Comparison of ENCODE assay signal across 16 cellular contexts in the genomic region with DNA sequence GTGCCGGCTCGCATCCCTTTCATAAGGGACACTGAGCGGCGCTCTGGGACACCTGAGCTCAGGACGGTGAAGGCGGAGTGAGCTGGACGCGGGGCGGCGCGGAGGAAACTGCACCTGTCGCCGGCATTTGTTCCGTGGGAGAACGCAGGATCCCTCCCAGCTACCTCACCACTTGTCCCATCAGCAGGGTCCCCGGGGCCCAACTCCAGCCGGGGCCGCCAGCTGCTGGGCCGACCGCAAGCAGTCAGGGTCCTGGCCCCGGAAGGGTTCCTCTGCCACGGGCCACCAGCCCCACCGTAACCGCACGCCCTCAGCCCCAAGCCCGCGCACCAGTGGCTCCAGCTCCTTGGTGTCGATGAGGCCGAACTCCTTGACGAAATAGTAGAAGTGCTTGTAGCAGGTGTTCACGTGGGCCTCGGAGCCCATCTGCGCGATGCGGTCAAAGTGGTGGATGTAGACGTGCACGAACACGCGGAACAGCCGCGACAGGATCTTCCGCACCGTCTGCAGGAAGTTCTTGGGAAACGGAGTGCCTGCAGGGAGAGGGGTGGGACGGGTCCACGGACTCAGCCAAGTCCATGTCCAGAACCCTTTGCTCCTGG. TPM values are rescaled to one million over a fixed set of nuclear protein-coding genes. Genes with fewer than 3 reads are reported as not detected.
DNase-seq lines count a peak whose midpoint lies in the region; ATAC-seq, FAIRE-seq and TF ChIP-seq lines count a peak whose summit lies in the region.
"Had no signal": no experiment of that assay in that cellular context is flagged by ENCODE, and none has a peak within 500 bp of the region (broad histone marks: within the 10 kb centered on the region; RNA-seq: fewer than 3 reads in every experiment).

No MANE protein-coding gene starts in this region.

- BruUV-seq in GM12878 (replicated peaks; lab: Mats Ljungman, UMichigan): no TSS peak

- peaks cover 43 to 95% (median 87%) of the 10 kb centered on the region in 11 experiments for H3K36me3 ChIP-seq in BLaER1 treated with 17β-estradiol and CSF1 and Interleukin-3, amounts not matched to agents 10 nM and 100 nM
- H3K36me3 ChIP-seq in GM12878 (ENCODE audit: control insufficient read depth in 2 of 2, insufficient read depth in 2 of 2, low read length in 1 of 2) (peaks cover 49 to 58% of the 10 kb centered on the region in 2 experiments), osteoblast (ENCODE audit: insufficient read depth, low read length) (peaks cover 46% of the 10 kb centered on the region), uterus (no peaks in the 10 kb centered on the region)

- in situ Hi-C loops in GM12878 (cut with MboI): no loop called here

- H3K4me2 ChIP-seq in BLaER1 treated with 17β-estradiol and CSF1 and Interleukin-3, amounts not matched to agents 10 nM and 100 nM: peak overlapping the region; percentile 80 to 100 (median 93)
- H3K4me2 ChIP-seq in GM12878 (ENCODE audit: control insufficient read depth, insufficient read depth) (peak overlapping the region; percentile 60; the same call in 1 of the 2 replicates), osteoblast (ENCODE audit: insufficient read depth, low read length) (no peak overlapping the region)
- H3K4me2 ChIP-seq: GM23338 had no signal

- TF ChIP-seq RAD21 in GM12878 (IDR thresholded peaks at IDR 0.05; ENCODE audit: insufficient read depth, low read depth, low read length): no peak

- CTCF ChIA-PET in GM12878 (lab: Yijun Ruan, JAX): no interaction called here

- H3K27me3 ChIP-seq in BLaER1 treated with 17β-estradiol and CSF1 and Interleukin-3, amounts not matched to agents 10 nM and 100 nM: no peaks in the 10 kb centered on the region
- H3K27me3 ChIP-seq in GM12878 (replicated peaks in 1 of 2; ENCODE audit: control insufficient read depth in 2 of 2, insufficient read depth in 2 of 2, low read length in 1 of 2) (no peaks in the 10 kb centered on the region), osteoblast (ENCODE audit: insufficient read depth, low read length) (no peaks in the 10 kb centered on the region), uterus (no peaks in the 10 kb centered on the region)

- ATAC-seq in GM12878: no peak
- ATAC-seq: GM23338, HCT116, Panc1 had no signal

- H2AFZ ChIP-seq in GM12878 (ENCODE audit: control insufficient read depth, low read depth, low read length) (no peak overlapping the region), osteoblast (ENCODE audit: low read length) (no peak overlapping the region)
- H2AFZ ChIP-seq: GM23338 had no signal

- peak overlapping the region in 8 of 10 experiments; percentile 15 to 61 (median 30); a peak in 11 of 20 replicates for H3K4me3 ChIP-seq in BLaER1 treated with 17β-estradiol and CSF1 and Interleukin-3, amounts not matched to agents 10 nM and 100 nM
- H3K4me3 ChIP-seq in GM12878 (peak overlapping the region; percentile 39; the same call in 1 of the 2 replicates), osteoblast (ENCODE audit: insufficient read depth, low read length) (no peak overlapping the region), uterus (no peak overlapping the region)
- H3K4me3 ChIP-seq: GM23338 had no signal

- peaks cover 83 to 98% (median 96%) of the 10 kb centered on the region in 10 experiments for H3K4me1 ChIP-seq in BLaER1 treated with 17β-estradiol and CSF1 and Interleukin-3, amounts not matched to agents 10 nM and 100 nM
- H3K4me1 ChIP-seq in GM12878 (ENCODE audit: control insufficient read depth, insufficient read depth, low read length) (peaks cover 36% of the 10 kb centered on the region), osteoblast (ENCODE audit: insufficient read depth, low read length) (no peaks in the 10 kb centered on the region), uterus (no peaks in the 10 kb centered on the region)

- H3K79me2 ChIP-seq in GM12878 (ENCODE audit: control insufficient read depth, insufficient read depth, low read length) (peaks cover 76% of the 10 kb centered on the region), osteoblast (ENCODE audit: insufficient read depth, low read length) (peaks cover 9% of the 10 kb centered on the region)

- peaks cover 8 to 75% (median 37%) of the 10 kb centered on the region in 11 experiments; a peak in 16 of 22 replicates for H4K20me1 ChIP-seq in BLaER1 treated with 17β-estradiol and CSF1 and Interleukin-3, amounts not matched to agents 10 nM and 100 nM
- H4K20me1 ChIP-seq in GM12878 (ENCODE audit: control insufficient read depth, insufficient read depth) (peaks cover 38% of the 10 kb centered on the region), osteoblast (ENCODE audit: insufficient read depth, low read length) (no peaks in the 10 kb centered on the region)

- RAD21 ChIA-PET in GM12878 (lab: Charles Lee; ENCODE audit: unreplicated experiment): interaction anchor here (0.6 kb wide), 1 partner anchor 9 kb away, joined by 3 read pairs; no protein-coding TSS in a partner anchor

- TF ChIP-seq CTCF in GM12878 (IDR thresholded peaks at IDR 0.05 in 2 of 3, conservative IDR thresholded peaks at IDR 0.05 in 1 of 3; ENCODE audit: control insufficient read depth in 2 of 3, extremely low read depth in 1 of 3, insufficient read depth in 1 of 3, low read depth in 3 of 3, low read length in 3 of 3) (no peak), osteoblast (IDR thresholded peaks at IDR 0.05; ENCODE audit: extremely low read depth, low read depth, low read length) (no peak), uterus (IDR thresholded peaks at IDR 0.05) (no peak)

- H3K27ac ChIP-seq in BLaER1 treated with 17β-estradiol and CSF1 and Interleukin-3, amounts not matched to agents 10 nM and 100 nM: peak overlapping the region; percentile 46 to 94 (median 88); a peak in 21 of 22 replicates
- H3K27ac ChIP-seq in GM12878 (ENCODE audit: control insufficient read depth, insufficient read depth) (no peak overlapping the region), osteoblast (ENCODE audit: low read depth, low read length) (no peak overlapping the region), uterus (no peak overlapping the region)

- peaks cover 0 to 7% (median 0%) of the 10 kb centered on the region in 11 experiments; a peak in 1 of 22 replicates for H3K9me3 ChIP-seq in BLaER1 treated with 17β-estradiol and CSF1 and Interleukin-3, amounts not matched to agents 10 nM and 100 nM (replicated peaks in 1 of 11)
- H3K9me3 ChIP-seq in GM12878 (replicated peaks; ENCODE audit: control insufficient read depth, insufficient read depth, low read length) (no peaks in the 10 kb centered on the region; the same call in 2 of the 3 replicates), osteoblast (ENCODE audit: low read depth, low read length) (no peaks in the 10 kb centered on the region), uterus (no peaks in the 10 kb centered on the region)

- FAIRE-seq in GM12878 (lab: Jason Lieb, UNC): no peak

- TF ChIP-seq POLR2A in GM12878 (IDR thresholded peaks at IDR 0.05; ENCODE audit: low read depth, low read length): peak; percentile 71
- TF ChIP-seq POLR2A in uterus (IDR thresholded peaks at IDR 0.05): no peak

- no peak for TF ChIP-seq EP300 in GM12878 (IDR thresholded peaks at IDR 0.05; ENCODE audit: borderline replicate concordance in 1 of 2, control insufficient read depth in 1 of 2, low read depth in 2 of 2, low read length in 2 of 2)

- SMC1A ChIA-PET in GM12878 (lab: Charles Lee; ENCODE audit: uncharacterized antibody, unreplicated experiment): interaction anchor here (1.1 kb wide), 1 partner anchor 16 kb away, joined by 4 read pairs; no protein-coding TSS in a partner anchor

- intact Hi-C loops in GM12878 (cut with micrococcal nuclease; ENCODE audit: unreplicated experiment) (no loop called here), uterus (cut with DNase I; ENCODE audit: low total_unique reads) (no loop called here)

- DNase-seq in AG20443 (ENCODE audit: low spot score) (peak; percentile 2), GM12878 (ENCODE audit: low read depth, low spot score) (no peak), osteoblast (ENCODE audit: insufficient read length, low spot score, missing footprints) (peak; percentile 47), occipital lobe (lab: John Stamatoyannopoulos, UW) (no peak), 8988T (no peak), uterus (no peak)
- DNase-seq: ACHN, GF-D8, NCI-H1436, NCI-H2081, NCI-H524 had no signal

- POLR2A ChIA-PET in GM12878 (lab: Charles Lee): interaction anchor here (0.6 to 1.0 kb wide), 3 partner anchors 24 to 82 kb away, joined by 3 to 9 read pairs (median 8); no protein-coding TSS in a partner anchor

- peak overlapping the region; percentile 31 to 77 (median 61); a peak in 19 of 22 replicates for H3K9ac ChIP-seq in BLaER1 treated with 17β-estradiol and CSF1 and Interleukin-3, amounts not matched to agents 10 nM and 100 nM
- H3K9ac ChIP-seq in GM12878 (ENCODE audit: control insufficient read depth, insufficient read depth, low read length): no peak overlapping the region

- WGBS in GM12878 (ENCODE audit: insufficient coverage, insufficient replicate concordance, low lambda C conversion rate, missing lambda C conversion rate): 78% methylated on average over 40 of the region's 46 CpGs

RNA-seq across cellular contexts. Expression of gene MOB3A, which starts 19.5 kb away (rescaled TPM):
- total RNA-seq in GM12878 (2013; cell fraction: nucleolus; rRNA removed): 153 and 159 TPM in 2 replicates
- total RNA-seq in GM12878 (2014; rRNA removed): 56.6 and 69.6 TPM in 2 replicates
- 32.7 and 40.5 TPM in 2 replicates for total RNA-seq in GM12878 (2014; rRNA removed; fragmentation: Illumina TruSeq; extraction: Trizol)
- total RNA-seq in GM12878 (2021): 176 and 181 TPM in 2 replicates
- polyA plus RNA-seq in GM12878 (2011; ENCODE audit: low read depth): 73.8 TPM
- 71.7 and 229 TPM in 2 replicates for polyA plus RNA-seq in GM12878 (2011; rRNA removed)
- 315 and 350 TPM in 2 replicates for polyA plus RNA-seq in GM12878 (2011; cell fraction: cytosol; rRNA removed)
- 137 and 163 TPM in 2 replicates for polyA plus RNA-seq in GM12878 (2011; cell fraction: nucleus; rRNA removed)
- 168 TPM in 2 replicates for polyA plus RNA-seq in GM12878 (2012)
- polyA plus RNA-seq in GM12878 (2014; fragmentation: Illumina TruSeq; extraction: Trizol): 54.2 and 82.9 TPM in 2 replicates
- polyA plus RNA-seq in GM12878 (2014; fragmentation: Nextera tagmentation; extraction: Ambion mirVana): 10 to 100 TPM in 1 of 2 experiments, 1 to 10 TPM in 1; 7.5 to 10.9 TPM
- polyA plus RNA-seq in GM12878 (2014; rRNA removed): 123 and 147 TPM in 2 replicates
- 10 to 100 TPM; 79.3 to 79.5 TPM for polyA plus RNA-seq in GM12878 (2016; fragmentation: Nextera tagmentation; extraction: Ambion mirVana)
- polyA minus RNA-seq in GM12878 (2011; rRNA and poly(A)+ RNA removed): 236 and 392 TPM in 2 replicates
- polyA minus RNA-seq in GM12878 (2011; cell fraction: cytosol; rRNA and poly(A)+ RNA removed): 239 TPM in 2 replicates
- 54.2 and 86.9 TPM in 2 replicates for polyA minus RNA-seq in GM12878 (2011; cell fraction: nucleus; rRNA and poly(A)+ RNA removed)
- total RNA-seq in osteoblast: 34.0 and 35.1 TPM in 2 replicates
- 14.2 TPM for total RNA-seq in occipital lobe
- 10 to 100 TPM; 10.2 to 81.4 (median 20.7) TPM for total RNA-seq in uterus

RNA-seq across cellular contexts. Expression of gene IZUMO4, which starts 20.1 kb away (rescaled TPM):
- 35.1 and 37.8 TPM in 2 replicates for total RNA-seq in GM12878 (2013; cell fraction: nucleolus; rRNA removed)
- total RNA-seq in GM12878 (2014; rRNA removed) (20.7 and 22.3 TPM in 2 replicates), GM12878 (2014; rRNA removed; fragmentation: Illumina TruSeq; extraction: Trizol) (7.2 and 7.6 TPM in 2 replicates), GM12878 (2021) (12.0 and 14.6 TPM in 2 replicates), osteoblast (0.36 and 2.4 TPM in 2 replicates), occipital lobe (2.2 TPM), uterus (10 to 100 TPM in 1 of 4 donors, 1 to 10 TPM in 3; 1.5 to 86.1 (median 5.7) TPM)
- polyA plus RNA-seq in GM12878 (2011; ENCODE audit: low read depth): 16.5 TPM
- polyA plus RNA-seq in GM12878 (2011; rRNA removed) (14.2 and 22.9 TPM in 2 replicates), GM12878 (2014; fragmentation: Illumina TruSeq; extraction: Trizol) (3.8 and 7.3 TPM in 2 replicates), GM12878 (2014; fragmentation: Nextera tagmentation; extraction: Ambion mirVana) (1 to 10 TPM in 1 of 2 experiments, under 1 TPM in 1; 0.53 to 1.9 TPM), GM12878 (2014; rRNA removed) (27.1 and 30.3 TPM in 2 replicates), GM12878 (2016; fragmentation: Nextera tagmentation; extraction: Ambion mirVana) (1 to 10 TPM; 5.5 to 6.9 TPM)
- 23.3 and 39.9 TPM in 2 replicates for polyA plus RNA-seq in GM12878 (2011; cell fraction: cytosol; rRNA removed)
- polyA plus RNA-seq in GM12878 (2011; cell fraction: nucleus; rRNA removed): 285 and 407 TPM in 2 replicates
- polyA plus RNA-seq in GM12878 (2012): 52.8 and 57.2 TPM in 2 replicates
- polyA minus RNA-seq in GM12878 (2011; rRNA and poly(A)+ RNA removed): 7.2 and 11.1 TPM in 2 replicates
- polyA minus RNA-seq in GM12878 (2011; cell fraction: cytosol; rRNA and poly(A)+ RNA removed): 4.0 and 5.9 TPM in 2 replicates
- polyA minus RNA-seq in GM12878 (2011; cell fraction: nucleus; rRNA and poly(A)+ RNA removed): 23.2 and 25.0 TPM in 2 replicates
- total RNA-seq: Daoy had no signal

RNA-seq across cellular contexts. Expression of gene MKNK2, which starts 25.5 kb away (rescaled TPM):
- total RNA-seq in GM12878 (2013; cell fraction: nucleolus; rRNA removed): 200 and 243 TPM in 2 replicates
- total RNA-seq in GM12878 (2014; rRNA removed): 159 and 168 TPM in 2 replicates
- 70.3 and 77.9 TPM in 2 replicates for total RNA-seq in GM12878 (2014; rRNA removed; fragmentation: Illumina TruSeq; extraction: Trizol)
- 365 and 378 TPM in 2 replicates for total RNA-seq in GM12878 (2021)
- 99.4 TPM for polyA plus RNA-seq in GM12878 (2011; ENCODE audit: low read depth)
- 113 and 223 TPM in 2 replicates for polyA plus RNA-seq in GM12878 (2011; rRNA removed)
- 264 and 354 TPM in 2 replicates for polyA plus RNA-seq in GM12878 (2011; cell fraction: cytosol; rRNA removed)
- 566 and 615 TPM in 2 replicates for polyA plus RNA-seq in GM12878 (2011; cell fraction: nucleus; rRNA removed)
- polyA plus RNA-seq in GM12878 (2012): 257 and 345 TPM in 2 replicates
- 29.6 and 61.9 TPM in 2 replicates for polyA plus RNA-seq in GM12878 (2014; fragmentation: Illumina TruSeq; extraction: Trizol)
- 10 to 100 TPM in 1 of 2 experiments, 1 to 10 TPM in 1; 9.6 to 17.6 TPM for polyA plus RNA-seq in GM12878 (2014; fragmentation: Nextera tagmentation; extraction: Ambion mirVana)
- polyA plus RNA-seq in GM12878 (2014; rRNA removed): 195 and 218 TPM in 2 replicates
- polyA plus RNA-seq in GM12878 (2016; fragmentation: Nextera tagmentation; extraction: Ambion mirVana): 10 to 100 TPM; 38.3 to 53.3 TPM
- polyA minus RNA-seq in GM12878 (2011; rRNA and poly(A)+ RNA removed): 188 and 408 TPM in 2 replicates
- 223 and 291 TPM in 2 replicates for polyA minus RNA-seq in GM12878 (2011; cell fraction: cytosol; rRNA and poly(A)+ RNA removed)
- 114 and 130 TPM in 2 replicates for polyA minus RNA-seq in GM12878 (2011; cell fraction: nucleus; rRNA and poly(A)+ RNA removed)
- 82.5 and 84.6 TPM in 2 replicates for total RNA-seq in osteoblast
- 16.8 TPM for total RNA-seq in occipital lobe
- total RNA-seq in uterus: 100 to 1,000 TPM in 2 of 4 donors, 10 to 100 TPM in 2; 34.6 to 155 (median 81.7) TPM

Comparison
In these comparisons a context has a peak if more than half of its experiments do, and no peak if none do; other contexts are left out.
1. DNase-seq: peak in AG20443 (single experiment) and osteoblast (single experiment); none in GM12878 (single experiment), occipital lobe (single experiment), 8988T (single experiment) and uterus (0 of 2).
2. H3K27ac ChIP-seq: peak in BLaER1 treated with 17β-estradiol and CSF1 and Interleukin-3, amounts not matched to agents 10 nM and 100 nM (11 of 11); none in GM12878 (single experiment), osteoblast (single experiment) and uterus (0 of 2).
3. H3K4me3 ChIP-seq: peak in BLaER1 treated with 17β-estradiol and CSF1 and Interleukin-3, amounts not matched to agents 10 nM and 100 nM (8 of 10) and GM12878 (single experiment); none in osteoblast (single experiment) and uterus (0 of 2).